In genomic region chr9:18338042-18338441, GRCh38 we compare ENCODE assay signal across 17 cellular contexts.
DNase-seq lines count a peak whose midpoint lies in the region; FAIRE-seq and TF ChIP-seq lines count a peak whose summit lies in the region.
"Had no signal": no experiment of that assay in that cellular context is flagged by ENCODE, and none has a peak within 500 bp of the region (broad histone marks: within the 10 kb centered on the region; RNA-seq: fewer than 3 reads in every experiment).

No MANE protein-coding gene starts in this region.

- no peaks in the 10 kb centered on the region for H3K27me3 ChIP-seq in small intestine (ENCODE audit: control insufficient read depth in 2 of 2, insufficient read depth in 2 of 2, low read length in 2 of 2)

- H3K27ac Mint-ChIP-seq in endothelial cell (ENCODE audit: unreplicated experiment): no peak overlapping the region

- WGBS in small intestine, 3 donors: 92 to 94% (median 92%) methylated on average over 4 of the region's 4 CpGs

- H3K4me3 Mint-ChIP-seq in endothelial cell (ENCODE audit: unreplicated experiment): no peak overlapping the region
- H3K4me3 Mint-ChIP-seq: CD14-positive monocyte had no signal

- no peak for TF ChIP-seq CTCF in choroid plexus epithelial cell (conservative IDR thresholded peaks at IDR 0.05; ENCODE audit: low read depth, low read length)
- TF ChIP-seq CTCF in endothelial cell (IDR thresholded peaks at IDR 0.05; ENCODE audit: unreplicated experiment): no peak

- H3K9me3 Mint-ChIP-seq in endothelial cell (ENCODE audit: unreplicated experiment): no peaks in the 10 kb centered on the region
- H3K9me3 Mint-ChIP-seq: CD14-positive monocyte had no signal

- H3K36me3 ChIP-seq in small intestine (ENCODE audit: control insufficient read depth in 2 of 2, insufficient read depth in 2 of 2, low read length in 2 of 2): no peaks in the 10 kb centered on the region

- H3K4me3 ChIP-seq in choroid plexus epithelial cell (ENCODE audit: low read depth, low read length): no peak overlapping the region
- H3K4me3 ChIP-seq in small intestine (ENCODE audit: low read depth in 1 of 2, low read length in 2 of 2): no peak overlapping the region

- no peaks in the 10 kb centered on the region for H3K4me1 ChIP-seq in small intestine (ENCODE audit: control insufficient read depth in 2 of 2, insufficient read depth in 1 of 2, low read depth in 1 of 2, low read length in 1 of 2)

- peak; percentile 63 for DNase-seq in ELR (ENCODE audit: low read depth)
- DNase-seq in RPMI7951 (ENCODE audit: low read depth): peak; percentile 43
- peak; percentile 76 for DNase-seq in choroid plexus epithelial cell (ENCODE audit: low read depth)
- DNase-seq in renal cortical epithelial cell (ENCODE audit: low read depth): peak; percentile 83
- no peak for DNase-seq in endothelial cell (ENCODE audit: low spot score)
- DNase-seq in midbrain (lab: John Stamatoyannopoulos, UW): no peak
- no peak for DNase-seq in activated gamma-delta T cell treated with Interleukin-2 at 50 U/mL for 16 hours
- DNase-seq in small intestine: no peak
- DNase-seq: AML-193, DMS79 treated with DMSO at 0.1 percent for 48 hours, GDM1, KG1, MV-4-11, NCI-H187 had no signal

- H3K36me3 Mint-ChIP-seq in endothelial cell (ENCODE audit: low read depth, unreplicated experiment): no peaks in the 10 kb centered on the region
- H3K36me3 Mint-ChIP-seq: CD14-positive monocyte had no signal

- no peaks in the 10 kb centered on the region for H3K9me3 ChIP-seq in small intestine (ENCODE audit: control insufficient read depth, low read depth)

- H3K27me3 Mint-ChIP-seq in endothelial cell (ENCODE audit: unreplicated experiment): no peaks in the 10 kb centered on the region

- no peak overlapping the region for H3K27ac ChIP-seq in small intestine (ENCODE audit: low read depth in 1 of 2, low read length in 1 of 2)

- no peaks in the 10 kb centered on the region for H3K4me1 Mint-ChIP-seq in endothelial cell (ENCODE audit: unreplicated experiment)
- H3K4me1 Mint-ChIP-seq: CD14-positive monocyte had no signal

- no peak for FAIRE-seq in small intestine (lab: Jason Lieb, UNC)
- FAIRE-seq: H1, HepG2 had no signal

Comparison
In these comparisons a context has a peak if more than half of its experiments do, and no peak if none do; other contexts are left out.
1. DNase-seq: peak in ELR (single experiment), RPMI7951 (single experiment), choroid plexus epithelial cell (single experiment) and renal cortical epithelial cell (single experiment); none in endothelial cell (single experiment), midbrain (single experiment), activated gamma-delta T cell treated with Interleukin-2 at 50 U/mL for 16 hours (single experiment) and small intestine (single experiment).